1 cellular context compared by ENCODE assay signal in the genomic region with DNA sequence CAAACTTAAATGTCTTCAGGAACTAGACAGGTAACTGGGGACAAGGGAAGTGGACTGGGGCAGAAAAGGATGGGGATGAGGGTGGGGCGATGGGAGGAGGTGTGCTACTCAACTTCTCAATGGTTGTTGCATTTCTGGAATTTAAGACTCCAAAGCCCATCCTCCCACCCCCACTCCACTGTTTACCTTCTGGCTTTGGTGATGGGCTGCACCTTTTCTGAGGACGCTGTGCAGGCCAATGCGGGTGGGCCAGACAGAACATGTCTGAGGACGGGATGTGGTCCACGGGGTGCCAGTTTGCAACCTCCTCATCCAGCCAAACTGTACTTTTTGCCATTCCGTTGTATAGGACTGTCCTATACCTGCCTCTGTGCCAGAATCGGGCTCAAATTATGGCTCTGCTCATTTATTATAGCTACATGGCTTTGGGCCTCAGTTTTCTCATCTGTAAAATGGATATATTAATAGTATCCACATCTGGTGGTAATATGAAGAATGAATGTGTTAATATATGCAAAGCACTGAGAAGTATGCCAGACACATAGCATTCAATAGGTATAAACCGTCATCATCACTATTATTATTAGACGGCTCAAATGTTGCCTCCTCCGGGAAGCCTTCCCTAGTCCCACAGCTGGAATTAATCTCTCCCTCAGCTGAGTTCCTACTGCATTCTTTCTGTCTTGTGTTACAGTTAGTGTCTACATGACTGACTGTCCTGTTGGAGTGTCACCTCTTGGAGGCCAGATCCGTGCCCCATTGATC.
TF ChIP-seq lines count a peak whose summit lies in the region.

No MANE protein-coding gene starts in this region.

TF ChIP-seq in GM23338, 12 proteins besides CTCF, POLR2A, EP300 and RAD21 (continued from another document):
- no peak for TF ChIP-seq JUNB (IDR thresholded peaks at IDR 0.05; ENCODE audit: unreplicated experiment)
- TF ChIP-seq ZNF114 (CRISPR knock-in tag; IDR thresholded peaks at IDR 0.05), result no peak
- TF ChIP-seq EZH2 (IDR thresholded peaks at IDR 0.05; ENCODE audit: low read depth, unreplicated experiment), result no peak
- no peak for TF ChIP-seq EZH2phosphoT487 (IDR thresholded peaks at IDR 0.05; ENCODE audit: unreplicated experiment)
- no peak for TF ChIP-seq STAT1 (IDR thresholded peaks at IDR 0.05; ENCODE audit: unreplicated experiment)
